Comparison of ENCODE assay signal across 27 cellular contexts in genomic region chr1:36529762-36530260, GRCh38. TPM values are rescaled to one million over a fixed set of nuclear protein-coding genes. Genes with fewer than 3 reads are reported as not detected.
"Had no signal": no experiment of that assay in that cellular context is flagged by ENCODE, and none has a peak within 500 bp of the region (broad histone marks: within the 10 kb centered on the region; RNA-seq: fewer than 3 reads in every experiment).

No MANE protein-coding gene starts in this region.

- ATAC-seq: Panc1, T-helper 17 cell, WTC11 had no signal

- H3K4me1 ChIP-seq: SJCRH30 had no signal

- H3K9me3 ChIP-seq: SJCRH30 had no signal

- DNase-seq: activated CD4-positive, alpha-beta T cell treated with anti-CD3 and anti-CD28 coated beads for 48 hours; activated CD4-positive, alpha-beta T cell treated with anti-CD3 and anti-CD28 coated beads, Interleukin-2, amount 50 U/mL, for 48 hours; activated CD4-positive, CD25-positive, alpha-beta regulatory T cell treated with anti-CD3 and anti-CD28 coated beads, Interleukin-2, amount 50 U/mL, for 72 hours; activated naive CD4-positive, alpha-beta T cell treated with anti-CD3 and anti-CD28 coated beads for 36 hours; activated T-cell treated with anti-CD3 and anti-CD28 coated beads, Interleukin-2, amount 50 U/mL, for 24 hours; amygdala; KG1; NCI-H1092; NCI-H1417; NCI-H1930; NCI-H2107; NCI-H2171 treated with DMSO at 0.1 percent for 48 hours; NCI-H226; NCI-H526; NCI-H774; NK-92 treated with Interleukin-12 subunit alpha and Interleukin-12 subunit beta, amount 100 ng/mL, for 24 hours; OCI-M1; Right ventricle myocardium superior; SJCRH30; T-helper 17 cell; T-helper 9 cell had no signal

- H3K4me3 ChIP-seq: SJCRH30 had no signal

- H3K27ac ChIP-seq: RWPE1, SJCRH30 had no signal

- H3K36me3 ChIP-seq: SJCRH30 had no signal

RNA-seq across cellular contexts. Expression of gene CSF3R, which starts 47.1 kb away (rescaled TPM):
- total RNA-seq: activated CD8-positive, alpha-beta memory T cell treated with anti-CD3 and anti-CD28 coated beads for 36 hours; LHCN-M2; MCF 10A; SJCRH30 had no signal
